8 cellular contexts compared by ENCODE assay signal in genomic region chr16:2156025-2156848, GRCh38. TPM values are rescaled to one million over a fixed set of nuclear protein-coding genes. Genes with fewer than 3 reads are reported as not detected.
DNase-seq lines count a peak whose midpoint lies in the region; ATAC-seq and TF ChIP-seq lines count a peak whose summit lies in the region.

No MANE protein-coding gene starts in this region.

- POLR2A ChIA-PET in CD4-positive, alpha-beta memory T cell (lab: Charles Lee; ENCODE audit: partially characterized antibody) = interaction anchor here (0.5 to 3.7 kb wide), 48 partner anchors 10 to 1567 kb away, joined by 3 to 75 read pairs (median 7); partner anchors contain the start of genes AMDHD2, ATP6V0C, CCNF and ECI1

- no peaks in the 10 kb centered on the region for H3K9me3 ChIP-seq in CD4-positive, alpha-beta memory T cell (ENCODE audit: control insufficient read depth in 1 of 2, low read length in 2 of 2)
- H3K9me3 ChIP-seq in iPS-15b (ENCODE audit: control insufficient read depth, insufficient read depth, low read length) (no peaks in the 10 kb centered on the region), smooth muscle cell (replicated peaks; ENCODE audit: low read depth) (no peaks in the 10 kb centered on the region)

- H3K27me3 Mint-ChIP-seq in CD4-positive, alpha-beta memory T cell = no peaks in the 10 kb centered on the region
- peaks cover 11% of the 10 kb centered on the region for H3K27me3 Mint-ChIP-seq in activated naive CD8-positive, alpha-beta T cell treated with anti-CD3 and anti-CD28 coated beads for 36 hours

- peaks cover 27 to 61% (median 42%) of the 10 kb centered on the region in 4 donors for H3K4me1 Mint-ChIP-seq in CD4-positive, alpha-beta memory T cell
- H3K4me1 Mint-ChIP-seq in activated naive CD8-positive, alpha-beta T cell treated with anti-CD3 and anti-CD28 coated beads for 36 hours = peaks cover 34% of the 10 kb centered on the region

- H3K27ac Mint-ChIP-seq in CD4-positive, alpha-beta memory T cell = peak overlapping the region; percentile 75 to 98 (median 94)
- H3K27ac Mint-ChIP-seq in activated naive CD8-positive, alpha-beta T cell treated with anti-CD3 and anti-CD28 coated beads for 36 hours = peak overlapping the region; percentile 89

- no peaks in the 10 kb centered on the region for H3K9me3 Mint-ChIP-seq in CD4-positive, alpha-beta memory T cell
- H3K9me3 Mint-ChIP-seq in activated naive CD8-positive, alpha-beta T cell treated with anti-CD3 and anti-CD28 coated beads for 36 hours = no peaks in the 10 kb centered on the region

- intact Hi-C loops in CD4-positive, alpha-beta memory T cell (cut with micrococcal nuclease) = loop anchor here (1.0 to 10.0 kb wide), 2 partner anchors 39 to 291 kb away; no protein-coding TSS in a partner anchor

- peak overlapping the region; percentile 47 to 52 for H3K4me3 ChIP-seq in CD4-positive, alpha-beta memory T cell (ENCODE audit: low read length in 2 of 2)
- H3K4me3 ChIP-seq in Jurkat, Clone E6-1 (ENCODE audit: low read length) = peak overlapping the region; percentile 91
- peak overlapping the region; percentile 91 for H3K4me3 ChIP-seq in iPS-15b (ENCODE audit: low read depth, low read length)
- peak overlapping the region; percentile 94 for H3K4me3 ChIP-seq in smooth muscle cell

- peak overlapping the region; percentile 94 to 98 (median 95) for H3K4me3 Mint-ChIP-seq in CD4-positive, alpha-beta memory T cell
- peak overlapping the region; percentile 96 for H3K4me3 Mint-ChIP-seq in activated naive CD8-positive, alpha-beta T cell treated with anti-CD3 and anti-CD28 coated beads for 36 hours

- H3K79me2 ChIP-seq in smooth muscle cell (ENCODE audit: low read depth) = peaks cover 86% of the 10 kb centered on the region

- H3K4me1 ChIP-seq in CD4-positive, alpha-beta memory T cell (ENCODE audit: insufficient read depth, low read length) = peaks cover 62% of the 10 kb centered on the region
- H3K4me1 ChIP-seq in iPS-15b (ENCODE audit: control insufficient read depth, insufficient read depth, low read length) = peaks cover 12% of the 10 kb centered on the region
- H3K4me1 ChIP-seq in smooth muscle cell (ENCODE audit: low read depth) = peaks cover 34% of the 10 kb centered on the region

- peaks cover 88% of the 10 kb centered on the region for H4K20me1 ChIP-seq in smooth muscle cell (ENCODE audit: low read depth)

- H3K4me2 ChIP-seq in smooth muscle cell = peak overlapping the region; percentile 88

- no peak overlapping the region for H2AFZ ChIP-seq in smooth muscle cell (ENCODE audit: low read depth)

- H3K27me3 ChIP-seq in CD4-positive, alpha-beta memory T cell (ENCODE audit: insufficient read depth, low read length) = no peaks in the 10 kb centered on the region
- H3K27me3 ChIP-seq in iPS-15b (ENCODE audit: control insufficient read depth, insufficient read depth, low read length) (no peaks in the 10 kb centered on the region), smooth muscle cell (ENCODE audit: low read depth) (no peaks in the 10 kb centered on the region)

- peak overlapping the region; percentile 85 for H3K9ac ChIP-seq in iPS-15b (ENCODE audit: low read depth, low read length)
- peak overlapping the region; percentile 78 for H3K9ac ChIP-seq in smooth muscle cell (ENCODE audit: low read depth)

- peak overlapping the region; percentile 48 for H3K27ac ChIP-seq in CD4-positive, alpha-beta memory T cell (ENCODE audit: low read depth, low read length)
- peak overlapping the region; percentile 62 for H3K27ac ChIP-seq in smooth muscle cell (ENCODE audit: low read depth)

- H3K36me3 ChIP-seq in CD4-positive, alpha-beta memory T cell (ENCODE audit: insufficient read depth, low read length) = peaks cover 4% of the 10 kb centered on the region
- H3K36me3 ChIP-seq in iPS-15b (ENCODE audit: control insufficient read depth, insufficient read depth, low read length) (peaks cover 38% of the 10 kb centered on the region), smooth muscle cell (ENCODE audit: low read depth) (no peaks in the 10 kb centered on the region)

- H3K36me3 Mint-ChIP-seq in CD4-positive, alpha-beta memory T cell = peaks cover 0 to 14% of the 10 kb centered on the region in 2 donors
- H3K36me3 Mint-ChIP-seq in activated naive CD8-positive, alpha-beta T cell treated with anti-CD3 and anti-CD28 coated beads for 36 hours = peaks cover 39% of the 10 kb centered on the region

- CTCF ChIA-PET in CD4-positive, alpha-beta memory T cell (lab: Charles Lee; ENCODE audit: partially characterized antibody) = interaction anchor here (0.9 to 4.6 kb wide), 6 partner anchors 12 to 192 kb away, joined by 3 to 30 read pairs (median 4); partner anchors contain the start of gene RPS2

- WGBS in smooth muscle cell (ENCODE audit: low lambda C conversion rate) = 8% methylated on average over 34 of the region's 41 CpGs

- no peak for TF ChIP-seq CTCF in smooth muscle cell (IDR thresholded peaks at IDR 0.05; ENCODE audit: borderline replicate concordance, insufficient read depth, poor library complexity, severe bottlenecking)

- peaks cover 11% of the 10 kb centered on the region for H3F3A ChIP-seq in smooth muscle cell (ENCODE audit: low read depth)

- DNase-seq in CD4-positive, alpha-beta memory T cell = no peak
- DNase-seq in Jurkat, Clone E6-1 (ENCODE audit: low read depth, low spot score) = no peak
- no peak for DNase-seq in activated naive CD8-positive, alpha-beta T cell treated with anti-CD3 and anti-CD28 coated beads for 36 hours
- DNase-seq in smooth muscle cell (lab: John Stamatoyannopoulos, UW; ENCODE audit: unreplicated experiment) = peak; percentile 7

- ATAC-seq in HG02885 (IDR thresholded peaks at IDR 0.05; ENCODE audit: poor library complexity, unreplicated experiment) (no peak), HG02642 (IDR thresholded peaks at IDR 0.05; ENCODE audit: poor library complexity, unreplicated experiment) (no peak), HG03460 (IDR thresholded peaks at IDR 0.05; ENCODE audit: unreplicated experiment) (no peak)

RNA-seq across cellular contexts. Expression of gene TRAF7, which starts 0.7 kb away (rescaled TPM):
- total RNA-seq in CD4-positive, alpha-beta memory T cell = 10 to 100 TPM; 40.9 to 41.9 TPM
- 1 to 10 TPM; 1.9 to 8.9 TPM for polyA plus RNA-seq in CD4-positive, alpha-beta memory T cell
- polyA plus RNA-seq in Jurkat, Clone E6-1 (2012; ENCODE audit: insufficient read depth, insufficient read length) = 78.3 TPM
- total RNA-seq in activated naive CD8-positive, alpha-beta T cell treated with anti-CD3 and anti-CD28 coated beads for 36 hours = 10 to 100 TPM; 86.4 to 89.2 TPM
- total RNA-seq in smooth muscle cell = 52.6 and 59.9 TPM in 2 replicates
- polyA plus RNA-seq in smooth muscle cell = 27.5 and 28.0 TPM in 2 replicates

RNA-seq across cellular contexts. Expression of gene RAB26, which starts 7.8 kb away (rescaled TPM):
- under 1 TPM in 1 of 2 experiments, not detected in 1; 0.44 TPM for total RNA-seq in CD4-positive, alpha-beta memory T cell
- polyA plus RNA-seq in CD4-positive, alpha-beta memory T cell = under 1 TPM; 0.52 to 0.77 TPM
- polyA plus RNA-seq in Jurkat, Clone E6-1 (2012; ENCODE audit: insufficient read depth, insufficient read length) = 17.0 TPM
- under 1 TPM; 0.26 to 0.35 TPM for total RNA-seq in activated naive CD8-positive, alpha-beta T cell treated with anti-CD3 and anti-CD28 coated beads for 36 hours
- total RNA-seq in smooth muscle cell = not detected in 2 replicates
- polyA plus RNA-seq in smooth muscle cell = 1.3 and 3.4 TPM in 2 replicates

RNA-seq across cellular contexts. Expression of gene PKD1, which starts 20.5 kb away (rescaled TPM):
- total RNA-seq in CD4-positive, alpha-beta memory T cell = 100 to 1,000 TPM; 125 to 126 TPM
- polyA plus RNA-seq in CD4-positive, alpha-beta memory T cell = 10 to 100 TPM in 1 of 2 donors, 1 to 10 TPM in 1; 2.3 to 11.7 TPM
- polyA plus RNA-seq in Jurkat, Clone E6-1 (2012; ENCODE audit: insufficient read depth, insufficient read length) = 75.1 TPM
- 10 to 100 TPM; 52.6 to 54.5 TPM for total RNA-seq in activated naive CD8-positive, alpha-beta T cell treated with anti-CD3 and anti-CD28 coated beads for 36 hours
- total RNA-seq in smooth muscle cell = 68.2 and 70.1 TPM in 2 replicates
- 47.9 and 71.3 TPM in 2 replicates for polyA plus RNA-seq in smooth muscle cell

RNA-seq across cellular contexts. Expression of gene CASKIN1, which starts 40.2 kb away (rescaled TPM):
- not detected for total RNA-seq in CD4-positive, alpha-beta memory T cell
- polyA plus RNA-seq in CD4-positive, alpha-beta memory T cell = not detected
- 3.2 TPM for polyA plus RNA-seq in Jurkat, Clone E6-1 (2012; ENCODE audit: insufficient read depth, insufficient read length)
- total RNA-seq in activated naive CD8-positive, alpha-beta T cell treated with anti-CD3 and anti-CD28 coated beads for 36 hours = 1 to 10 TPM; 1.8 to 3.4 TPM
- total RNA-seq in smooth muscle cell = 0.45 TPM in 2 replicates
- polyA plus RNA-seq in smooth muscle cell = 0.09 and 0.77 TPM in 2 replicates

RNA-seq across cellular contexts. Expression of gene MLST8, which starts 49.0 kb away (rescaled TPM):
- total RNA-seq in CD4-positive, alpha-beta memory T cell = 10 to 100 TPM; 28.1 to 31.1 TPM
- polyA plus RNA-seq in CD4-positive, alpha-beta memory T cell = 10 to 100 TPM; 27.4 to 34.7 TPM
- 102 TPM for polyA plus RNA-seq in Jurkat, Clone E6-1 (2012; ENCODE audit: insufficient read depth, insufficient read length)
- total RNA-seq in activated naive CD8-positive, alpha-beta T cell treated with anti-CD3 and anti-CD28 coated beads for 36 hours = 10 to 100 TPM; 89.5 to 92.3 TPM
- total RNA-seq in smooth muscle cell = 37.2 and 38.1 TPM in 2 replicates
- polyA plus RNA-seq in smooth muscle cell = 61.8 and 67.0 TPM in 2 replicates
